Comparison of ENCODE assay signal across 26 cellular contexts in the genomic region with DNA sequence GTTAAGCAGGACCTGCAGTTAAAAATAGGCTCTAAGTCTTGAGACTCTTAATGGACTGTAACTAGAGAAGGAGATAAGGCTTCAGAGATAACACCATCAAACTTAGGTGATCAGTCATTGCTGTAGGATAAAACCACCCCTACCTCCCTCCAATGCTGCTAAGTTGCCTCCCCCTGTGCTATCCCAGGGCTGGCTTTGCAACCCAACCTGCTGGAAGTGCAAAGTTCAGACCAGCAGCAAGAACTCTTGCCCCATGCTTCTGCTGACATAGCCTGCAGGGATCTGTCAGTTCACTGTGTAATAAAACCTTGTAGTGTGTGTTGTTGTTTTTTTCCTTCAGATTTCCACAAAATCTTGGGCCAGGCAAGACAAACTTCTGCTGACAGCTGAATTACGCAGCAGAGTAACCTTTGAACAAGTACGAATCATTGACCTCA. TPM values are rescaled to one million over a fixed set of nuclear protein-coding genes. Genes with fewer than 3 reads are reported as not detected.
A peak's percentile ranks its signal among the peaks of the same experiment; 100 is the strongest.
DNase-seq lines count a peak whose midpoint lies in the region; TF ChIP-seq lines count a peak whose summit lies in the region.
"Had no signal": no experiment of that assay in that cellular context is flagged by ENCODE, and none has a peak within 500 bp of the region (broad histone marks: within the 10 kb centered on the region; RNA-seq: fewer than 3 reads in every experiment).

No MANE protein-coding gene starts in this region.

- H3K27me3 Mint-ChIP-seq in mesothelial cell of epicardium (ENCODE audit: low read depth): no peaks in the 10 kb centered on the region
- peaks cover 2% of the 10 kb centered on the region for H3K27me3 Mint-ChIP-seq in activated T-helper 2 cell treated with anti-CD3 and anti-CD28 coated beads, Interferon-gamma antibody, Interleukin-2, Interleukin-4, amounts not matched to agents 10 μg/mL and 5 μg/mL and 100 μg/mL, durations not matched to agents 14 hours and 24 hours and 36 hours (ENCODE audit: low read depth)
- H3K27me3 Mint-ChIP-seq: central memory CD8-positive, alpha-beta T cell had no signal

- DNase-seq in NCI-H82 (lab: John Stamatoyannopoulos, UW) (peak; percentile 12), NCI-H82 treated with DMSO at 0.1 percent for 48 hours (lab: John Stamatoyannopoulos, UW; ENCODE audit: unreplicated experiment) (no peak), iPS-NIHi7 (ENCODE audit: extremely low spot score) (peak; percentile 52), mesothelial cell of epicardium (ENCODE audit: low spot score in 2 of 2, unreplicated experiment in 2 of 2) (no peak), GM10248 (ENCODE audit: extremely low spot score) (no peak), HAP-1 (ENCODE audit: low spot score in 2 of 2) (no peak), esophagus squamous epithelium (lab: John Stamatoyannopoulos, UW) (no peak)
- no peak for DNase-seq in activated T-helper 2 cell treated with anti-CD3 and anti-CD28 coated beads, Interferon-gamma antibody, Interleukin-2, Interleukin-4, amounts not matched to agents 10 μg/mL and 5 μg/mL and 100 μg/mL, durations not matched to agents 14 hours and 24 hours and 36 hours (ENCODE audit: low spot score)
- DNase-seq: activated CD4-positive, alpha-beta T cell treated with anti-CD3 and anti-CD28 coated beads for 36 hours; activated CD8-positive, alpha-beta memory T cell treated with anti-CD3 and anti-CD28 coated beads for 24 hours; activated gamma-delta T cell treated with Interleukin-2 at 50 U/mL for 16 hours; Calu3; DND-41; dorsolateral prefrontal cortex; glutamatergic neuron; Karpas-422; NCI-H1436; NCI-H2107; PC-3; Right ventricle myocardium superior; stimulated activated CD4-positive, alpha-beta T cell treated with anti-CD3 and anti-CD28 coated beads, Interleukin-1b, Interleukin-23, amount 100 ng/mL, for 48 hours had no signal

- H3K9me3 ChIP-seq in HAP-1: no peaks in the 10 kb centered on the region
- no peaks in the 10 kb centered on the region for H3K9me3 ChIP-seq in esophagus squamous epithelium
- H3K9me3 ChIP-seq: neutrophil had no signal

- intact Hi-C loops in activated T-helper 2 cell treated with anti-CD3 and anti-CD28 coated beads, Interferon-gamma antibody, Interleukin-2, Interleukin-4, amounts not matched to agents 10 μg/mL and 5 μg/mL and 100 μg/mL, durations not matched to agents 14 hours and 24 hours and 36 hours (cut with micrococcal nuclease): no loop called here
- intact Hi-C loops in esophagus squamous epithelium (cut with DNase I): no loop called here

- peak overlapping the region; percentile 60 for H3K27ac Mint-ChIP-seq in mesothelial cell of epicardium
- H3K27ac Mint-ChIP-seq in activated T-helper 2 cell treated with anti-CD3 and anti-CD28 coated beads, Interferon-gamma antibody, Interleukin-2, Interleukin-4, amounts not matched to agents 10 μg/mL and 5 μg/mL and 100 μg/mL, durations not matched to agents 14 hours and 24 hours and 36 hours: no peak overlapping the region
- H3K27ac Mint-ChIP-seq: activated CD4-positive, alpha-beta T cell treated with anti-CD3 and anti-CD28 coated beads for 36 hours had no signal

- no peaks in the 10 kb centered on the region for H3K4me1 ChIP-seq in HAP-1
- H3K4me1 ChIP-seq in esophagus squamous epithelium: no peaks in the 10 kb centered on the region

- WGBS in esophagus squamous epithelium, 2 donors: 70 to 76% methylated on average over 2 of the region's 2 CpGs

- TF ChIP-seq CTCF in mesothelial cell of epicardium (IDR thresholded peaks at IDR 0.05; ENCODE audit: unreplicated experiment): no peak
- TF ChIP-seq CTCF in GM10248 (IDR thresholded peaks at IDR 0.05; ENCODE audit: control extremely low read depth, extremely low read depth, low read depth, missing control alignments): no peak
- TF ChIP-seq CTCF in esophagus squamous epithelium (IDR thresholded peaks at IDR 0.05): no peak

- POLR2A ChIA-PET in GM10248 (lab: Yijun Ruan, JAX): no interaction called here

- in situ Hi-C loops in HAP-1 (cut with MboI; ENCODE audit: low sequenced_read_pairs): no loop called here

- H3K4me1 Mint-ChIP-seq in mesothelial cell of epicardium: peaks cover 31% of the 10 kb centered on the region
- H3K4me1 Mint-ChIP-seq in activated T-helper 2 cell treated with anti-CD3 and anti-CD28 coated beads, Interferon-gamma antibody, Interleukin-2, Interleukin-4, amounts not matched to agents 10 μg/mL and 5 μg/mL and 100 μg/mL, durations not matched to agents 14 hours and 24 hours and 36 hours (ENCODE audit: low read depth): no peaks in the 10 kb centered on the region
- H3K4me1 Mint-ChIP-seq: activated CD4-positive, alpha-beta T cell treated with anti-CD3 and anti-CD28 coated beads for 36 hours; central memory CD8-positive, alpha-beta T cell had no signal

- peak overlapping the region; percentile 52 for H3K4me3 Mint-ChIP-seq in mesothelial cell of epicardium
- H3K4me3 Mint-ChIP-seq in activated T-helper 2 cell treated with anti-CD3 and anti-CD28 coated beads, Interferon-gamma antibody, Interleukin-2, Interleukin-4, amounts not matched to agents 10 μg/mL and 5 μg/mL and 100 μg/mL, durations not matched to agents 14 hours and 24 hours and 36 hours (ENCODE audit: low read depth): no peak overlapping the region
- H3K4me3 Mint-ChIP-seq: activated CD4-positive, alpha-beta T cell treated with anti-CD3 and anti-CD28 coated beads for 36 hours; central memory CD8-positive, alpha-beta T cell had no signal

- H3K9me3 Mint-ChIP-seq in mesothelial cell of epicardium: no peaks in the 10 kb centered on the region
- no peaks in the 10 kb centered on the region for H3K9me3 Mint-ChIP-seq in activated T-helper 2 cell treated with anti-CD3 and anti-CD28 coated beads, Interferon-gamma antibody, Interleukin-2, Interleukin-4, amounts not matched to agents 10 μg/mL and 5 μg/mL and 100 μg/mL, durations not matched to agents 14 hours and 24 hours and 36 hours
- H3K9me3 Mint-ChIP-seq: central memory CD8-positive, alpha-beta T cell had no signal

- H3K36me3 Mint-ChIP-seq in mesothelial cell of epicardium: no peaks in the 10 kb centered on the region
- H3K36me3 Mint-ChIP-seq in activated T-helper 2 cell treated with anti-CD3 and anti-CD28 coated beads, Interferon-gamma antibody, Interleukin-2, Interleukin-4, amounts not matched to agents 10 μg/mL and 5 μg/mL and 100 μg/mL, durations not matched to agents 14 hours and 24 hours and 36 hours (ENCODE audit: low read depth): no peaks in the 10 kb centered on the region

- H3K36me3 ChIP-seq in HAP-1 (replicated peaks) (no peaks in the 10 kb centered on the region), esophagus squamous epithelium (no peaks in the 10 kb centered on the region)
- H3K36me3 ChIP-seq: neutrophil had no signal

- no peak overlapping the region for H3K27ac ChIP-seq in esophagus squamous epithelium
- H3K27ac ChIP-seq: 22Rv1, C4-2B, neutrophil, skin epidermis had no signal

- TF ChIP-seq POLR2A in esophagus squamous epithelium (IDR thresholded peaks at IDR 0.05): no peak

- H3K27me3 ChIP-seq in HAP-1 (ENCODE audit: low read depth) (no peaks in the 10 kb centered on the region), esophagus squamous epithelium (no peaks in the 10 kb centered on the region)
- H3K27me3 ChIP-seq: dorsolateral prefrontal cortex had no signal

- H3K4me3 ChIP-seq in HAP-1: no peak overlapping the region
- H3K4me3 ChIP-seq in esophagus squamous epithelium: no peak overlapping the region
- H3K4me3 ChIP-seq: dorsolateral prefrontal cortex, skin epidermis had no signal

- CTCF ChIA-PET in GM10248 (lab: Yijun Ruan, JAX): no interaction called here

RNA-seq across cellular contexts. Expression of gene EPB41L3, which starts 57.4 kb away (rescaled TPM):
- total RNA-seq in mesothelial cell of epicardium (59.9 to 61.9 TPM (median 60.6 TPM) in 3 replicates), esophagus squamous epithelium (10 to 100 TPM; 28.8 to 41.4 (median 37.2) TPM)
- total RNA-seq in activated T-helper 2 cell treated with anti-CD3 and anti-CD28 coated beads, Interferon-gamma antibody, Interleukin-2, Interleukin-4, amounts not matched to agents 10 μg/mL and 5 μg/mL and 100 μg/mL, durations not matched to agents 14 hours and 24 hours and 36 hours: 1.6 and 1.9 TPM in 2 replicates
- total RNA-seq: Calu3 had no signal

Comparison
In these comparisons a context has a peak if more than half of its experiments do, and no peak if none do; other contexts are left out.
1. DNase-seq: peak in NCI-H82 (single experiment) and iPS-NIHi7 (single experiment); none in NCI-H82 treated with DMSO at 0.1 percent for 48 hours (single experiment), mesothelial cell of epicardium (0 of 2), GM10248 (single experiment), HAP-1 (0 of 2), activated T-helper 2 cell treated with anti-CD3 and anti-CD28 coated beads, Interferon-gamma antibody, Interleukin-2, Interleukin-4, amounts not matched to agents 10 μg/mL and 5 μg/mL and 100 μg/mL, durations not matched to agents 14 hours and 24 hours and 36 hours (single experiment) and esophagus squamous epithelium (single experiment).
2. RNA of gene EPB41L3, which starts 57.4 kb away (total RNA-seq): 59.9 to 61.9 TPM in mesothelial cell of epicardium and 28.8 to 41.4 TPM in esophagus squamous epithelium; 1.6 to 1.9 TPM in activated T-helper 2 cell treated with anti-CD3 and anti-CD28 coated beads, Interferon-gamma antibody, Interleukin-2, Interleukin-4, amounts not matched to agents 10 μg/mL and 5 μg/mL and 100 μg/mL, durations not matched to agents 14 hours and 24 hours and 36 hours; every median in the first group is over 10 times any median in the second.